Comparison of ENCODE assay signal across 9 cellular contexts in genomic region chr21:42570841-42571387, GRCh38. TPM values are rescaled to one million over a fixed set of nuclear protein-coding genes. Genes with fewer than 3 reads are reported as not detected.
A peak's percentile ranks its signal among the peaks of the same experiment; 100 is the strongest.
DNase-seq lines count a peak whose midpoint lies in the region; ATAC-seq, FAIRE-seq and TF ChIP-seq lines count a peak whose summit lies in the region.
"Had no signal": no experiment of that assay in that cellular context is flagged by ENCODE, and none has a peak within 500 bp of the region (broad histone marks: within the 10 kb centered on the region; RNA-seq: fewer than 3 reads in every experiment).

No MANE protein-coding gene starts in this region.

- ATAC-seq in GM12878 (no peak), HG03039 (IDR thresholded peaks at IDR 0.05; ENCODE audit: unreplicated experiment) (no peak), GM18520 (IDR thresholded peaks at IDR 0.05; ENCODE audit: unreplicated experiment) (no peak)
- ATAC-seq: CD8-positive, alpha-beta T cell had no signal

- CTCF ChIA-PET in GM12878 (lab: Yijun Ruan, JAX) = no interaction called here

- H3K27ac ChIP-seq in GM12878 (ENCODE audit: control insufficient read depth, insufficient read depth) = no peak overlapping the region
- H3K27ac ChIP-seq in vagina = no peak overlapping the region

- no peaks in the 10 kb centered on the region for H3K4me1 ChIP-seq in GM12878 (ENCODE audit: control insufficient read depth, insufficient read depth, low read length)
- H3K4me1 ChIP-seq in vagina = no peaks in the 10 kb centered on the region

- TF ChIP-seq EP300 in GM12878 (IDR thresholded peaks at IDR 0.05; ENCODE audit: borderline replicate concordance in 1 of 2, control insufficient read depth in 1 of 2, low read depth in 2 of 2, low read length in 2 of 2) = no peak

- intact Hi-C loops in GM12878 (cut with micrococcal nuclease; ENCODE audit: unreplicated experiment) (no loop called here), vagina (cut with DNase I) (no loop called here)

- WGBS in GM12878 (ENCODE audit: insufficient coverage, insufficient replicate concordance, low lambda C conversion rate, missing lambda C conversion rate) = 95% methylated on average over 20 of the region's 20 CpGs

- no peak for TF ChIP-seq RAD21 in GM12878 (IDR thresholded peaks at IDR 0.05; ENCODE audit: insufficient read depth, low read depth, low read length)

- TF ChIP-seq CTCF in GM12878 (IDR thresholded peaks at IDR 0.05 in 2 of 3, conservative IDR thresholded peaks at IDR 0.05 in 1 of 3; ENCODE audit: control insufficient read depth in 2 of 3, extremely low read depth in 1 of 3, insufficient read depth in 1 of 3, low read depth in 3 of 3, low read length in 3 of 3) = no peak
- TF ChIP-seq CTCF in vagina (IDR thresholded peaks at IDR 0.05) = no peak

- SMC1A ChIA-PET in GM12878 (lab: Charles Lee; ENCODE audit: uncharacterized antibody, unreplicated experiment) = no interaction called here

- RAD21 ChIA-PET in GM12878 (lab: Charles Lee; ENCODE audit: unreplicated experiment) = no interaction called here

- no peaks in the 10 kb centered on the region for H3K79me2 ChIP-seq in GM12878 (ENCODE audit: control insufficient read depth, insufficient read depth, low read length)

- no peak for FAIRE-seq in GM12878 (lab: Jason Lieb, UNC)

- no peak overlapping the region for H3K4me2 ChIP-seq in GM12878 (ENCODE audit: control insufficient read depth, insufficient read depth)

- TF ChIP-seq POLR2A in GM12878 (IDR thresholded peaks at IDR 0.05; ENCODE audit: low read depth, low read length) (0 out of 2 replicates have a peak, but pooled peaks have one; percentile 23), vagina (IDR thresholded peaks at IDR 0.05) (no peak)

- H3K27me3 ChIP-seq in GM12878 (replicated peaks in 1 of 2; ENCODE audit: control insufficient read depth in 2 of 2, insufficient read depth in 2 of 2, low read length in 1 of 2) = no peaks in the 10 kb centered on the region
- H3K27me3 ChIP-seq in vagina = no peaks in the 10 kb centered on the region

- H4K20me1 ChIP-seq in GM12878 (ENCODE audit: control insufficient read depth, insufficient read depth) = no peaks in the 10 kb centered on the region

- no TSS peak for BruUV-seq in GM12878 (replicated peaks; lab: Mats Ljungman, UMichigan)

- H3K9ac ChIP-seq in GM12878 (ENCODE audit: control insufficient read depth, insufficient read depth, low read length) = no peak overlapping the region

- peak in 9 of 14 donors; percentile 11 to 84 (median 50) for DNase-seq in C1 segment of cervical spinal cord (lab: John Stamatoyannopoulos, UW)
- peak; percentile 86 for DNase-seq in NCI-H1092 (lab: John Stamatoyannopoulos, UW)
- DNase-seq in GM12878 (ENCODE audit: low read depth, low spot score) = no peak
- peak; percentile 94 for DNase-seq in mucosa of gallbladder (ENCODE audit: low spot score)
- DNase-seq in central memory CD4-positive, alpha-beta T cell = no peak
- no peak for DNase-seq in vagina (ENCODE audit: extremely low spot score in 2 of 2)

- in situ Hi-C loops in GM12878 (cut with MboI) = no loop called here

- no peak overlapping the region for H3K4me3 ChIP-seq in GM12878
- H3K4me3 ChIP-seq in vagina = no peak overlapping the region

- peaks cover 1% of the 10 kb centered on the region; the same call in 1 of the 3 replicates for H3K9me3 ChIP-seq in GM12878 (replicated peaks; ENCODE audit: control insufficient read depth, insufficient read depth, low read length)
- H3K9me3 ChIP-seq in vagina = no peaks in the 10 kb centered on the region

- no peak overlapping the region for H2AFZ ChIP-seq in GM12878 (ENCODE audit: control insufficient read depth, low read depth, low read length)

- POLR2A ChIA-PET in GM12878 (lab: Charles Lee) = no interaction called here

- H3K36me3 ChIP-seq in GM12878 (ENCODE audit: control insufficient read depth in 2 of 2, insufficient read depth in 2 of 2, low read length in 1 of 2) = peaks cover 7 to 15% of the 10 kb centered on the region in 2 experiments; a peak in 3 of 4 replicates
- H3K36me3 ChIP-seq in vagina = peaks cover 0 to 18% of the 10 kb centered on the region in 2 donors

TF ChIP-seq in GM12878, 131 proteins besides CTCF, POLR2A, EP300 and RAD21:
- no peak for TF ChIP-seq CHD2 (IDR thresholded peaks at IDR 0.05; ENCODE audit: borderline replicate concordance, low read depth, low read length)
- no peak for TF ChIP-seq KDM1A (IDR thresholded peaks at IDR 0.05; ENCODE audit: borderline replicate concordance)
- no peak for TF ChIP-seq POLR2AphosphoS5 (IDR thresholded peaks at IDR 0.05; ENCODE audit: low read length)
- no peak for TF ChIP-seq HDAC2 (IDR thresholded peaks at IDR 0.05)
- TF ChIP-seq ATF3 (IDR thresholded peaks at IDR 0.05; ENCODE audit: borderline replicate concordance, extremely low read depth, low read depth, low read length) = no peak
- TF ChIP-seq CREM (IDR thresholded peaks at IDR 0.05; ENCODE audit: low read depth) = no peak
- TF ChIP-seq PML (IDR thresholded peaks at IDR 0.05; ENCODE audit: low read length) = no peak
- no peak for TF ChIP-seq STAT1 (conservative IDR thresholded peaks at IDR 0.05)
- TF ChIP-seq ATF7 (IDR thresholded peaks at IDR 0.05; ENCODE audit: low read depth) = no peak
- no peak for TF ChIP-seq SIX5 (IDR thresholded peaks at IDR 0.05; ENCODE audit: low read depth, low read length, severe bottlenecking)
- TF ChIP-seq BHLHE40 (IDR thresholded peaks at IDR 0.05; ENCODE audit: borderline replicate concordance in 1 of 2, low read depth in 2 of 2, low read length in 1 of 2) = no peak
- TF ChIP-seq CBFB (IDR thresholded peaks at IDR 0.05; ENCODE audit: low read depth) = no peak
- TF ChIP-seq NR2F1 (conservative IDR thresholded peaks at IDR 0.05) = no peak
- TF ChIP-seq PBX3 (IDR thresholded peaks at IDR 0.05; ENCODE audit: insufficient replicate concordance, low read depth, low read length) = no peak
- TF ChIP-seq HDAC6 (IDR thresholded peaks at IDR 0.05; ENCODE audit: unreplicated experiment) = no peak
- no peak for TF ChIP-seq KAT2A (conservative IDR thresholded peaks at IDR 0.05; ENCODE audit: control insufficient read depth, low read depth, low read length)
- no peak for TF ChIP-seq CREB1 (IDR thresholded peaks at IDR 0.05; ENCODE audit: low read depth)
- no peak for TF ChIP-seq RFX5 (IDR thresholded peaks at IDR 0.05; ENCODE audit: low read depth, low read length)
TF ChIP-seq in GM12878: peak in this region for 0.

RNA-seq across cellular contexts. Expression of gene SLC37A1, which starts 57.3 kb away (rescaled TPM):
- total RNA-seq in GM12878 (2013; cell fraction: nucleolus; rRNA removed) = 129 and 143 TPM in 2 replicates
- 33.0 and 35.5 TPM in 2 replicates for total RNA-seq in GM12878 (2014; rRNA removed)
- total RNA-seq in GM12878 (2014; rRNA removed; fragmentation: Illumina TruSeq; extraction: Trizol) = 19.2 and 19.7 TPM in 2 replicates
- total RNA-seq in GM12878 (2021) = 30.7 and 34.8 TPM in 2 replicates
- polyA plus RNA-seq in GM12878 (2011; ENCODE audit: low read depth) = 6.2 TPM
- polyA plus RNA-seq in GM12878 (2011; rRNA removed) = 17.7 and 23.3 TPM in 2 replicates
- 20.2 and 24.6 TPM in 2 replicates for polyA plus RNA-seq in GM12878 (2011; cell fraction: cytosol; rRNA removed)
- 75.0 and 82.4 TPM in 2 replicates for polyA plus RNA-seq in GM12878 (2011; cell fraction: nucleus; rRNA removed)
- polyA plus RNA-seq in GM12878 (2012) = 17.7 and 18.5 TPM in 2 replicates
- 12.0 and 18.4 TPM in 2 replicates for polyA plus RNA-seq in GM12878 (2014; fragmentation: Illumina TruSeq; extraction: Trizol)
- 1 to 10 TPM; 1.1 to 2.4 TPM for polyA plus RNA-seq in GM12878 (2014; fragmentation: Nextera tagmentation; extraction: Ambion mirVana)
- polyA plus RNA-seq in GM12878 (2014; rRNA removed) = 25.4 and 26.5 TPM in 2 replicates
- polyA plus RNA-seq in GM12878 (2016; fragmentation: Nextera tagmentation; extraction: Ambion mirVana) = 10 to 100 TPM; 28.0 to 32.0 TPM
- polyA minus RNA-seq in GM12878 (2011; rRNA and poly(A)+ RNA removed) = 22.6 and 32.2 TPM in 2 replicates
- 8.6 and 12.4 TPM in 2 replicates for polyA minus RNA-seq in GM12878 (2011; cell fraction: cytosol; rRNA and poly(A)+ RNA removed)
- 43.9 and 56.5 TPM in 2 replicates for polyA minus RNA-seq in GM12878 (2011; cell fraction: nucleus; rRNA and poly(A)+ RNA removed)
- total RNA-seq in mucosa of gallbladder = 56.2 TPM
- 11.8 TPM for total RNA-seq in vagina

Comparison
In these comparisons a context has a peak if more than half of its experiments do, and no peak if none do; other contexts are left out.
1. DNase-seq: peak in C1 segment of cervical spinal cord (9 of 14), NCI-H1092 (single experiment) and mucosa of gallbladder (single experiment); none in GM12878 (single experiment), central memory CD4-positive, alpha-beta T cell (single experiment) and vagina (0 of 2).